Comparison of ENCODE assay signal across 8 cellular contexts in the genomic region with DNA sequence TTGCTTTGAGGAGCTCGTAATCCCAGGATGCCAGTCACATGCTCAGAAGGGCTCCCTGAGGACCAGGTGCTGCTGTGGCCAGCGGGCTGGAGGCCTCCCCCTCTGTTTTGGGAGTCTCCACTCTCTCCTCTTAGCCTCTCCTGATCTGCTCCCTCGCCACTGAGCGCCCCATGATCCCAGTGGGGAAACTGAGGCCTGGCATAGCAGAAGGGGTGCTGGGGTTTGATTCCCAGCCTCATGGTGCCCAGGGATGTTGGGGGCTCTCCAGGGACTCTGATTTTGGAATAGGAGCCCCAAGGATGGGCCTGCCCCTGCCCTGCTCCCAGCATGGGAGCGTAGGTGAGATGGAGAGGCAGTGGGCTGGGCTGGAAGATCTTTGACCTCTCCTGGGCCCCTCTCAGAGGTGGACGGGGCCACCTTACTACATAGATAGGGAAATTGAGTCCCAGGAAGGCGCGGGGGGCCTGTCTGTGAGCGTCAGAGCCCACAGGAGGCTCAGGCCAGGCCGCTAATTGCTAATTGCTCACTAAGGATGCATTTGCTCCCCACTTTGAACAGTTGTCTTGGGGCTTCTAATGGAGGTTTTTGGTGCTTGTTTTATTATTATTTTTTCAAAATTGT. TPM values are rescaled to one million over a fixed set of nuclear protein-coding genes. Genes with fewer than 3 reads are reported as not detected.
DNase-seq lines count a peak whose midpoint lies in the region; ATAC-seq and TF ChIP-seq lines count a peak whose summit lies in the region.

No MANE protein-coding gene starts in this region.

- ATAC-seq in central memory CD8-positive, alpha-beta T cell (replicated peaks; ENCODE audit: extremely low read depth, poor library complexity, severe bottlenecking) = no peak
- no peak for ATAC-seq in naive thymus-derived CD8-positive, alpha-beta T cell
- ATAC-seq in HG03025 (IDR thresholded peaks at IDR 0.05; ENCODE audit: low FRiP score, unreplicated experiment) = no peak

- H3K27me3 ChIP-seq in BLaER1 (no peaks in the 10 kb centered on the region), HL-60 (ENCODE audit: insufficient read depth, poor library complexity, severe bottlenecking) (no peaks in the 10 kb centered on the region)

- POLR2A ChIA-PET in naive thymus-derived CD8-positive, alpha-beta T cell (lab: Charles Lee) = interaction anchor here (1.3 to 15.0 kb wide), 4 partner anchors 9 to 61 kb away, joined by 4 to 238 read pairs (median 19); no protein-coding TSS in a partner anchor

- H3K36me3 Mint-ChIP-seq in central memory CD8-positive, alpha-beta T cell (ENCODE audit: insufficient read depth) = peaks cover 14% of the 10 kb centered on the region
- H3K36me3 Mint-ChIP-seq in naive thymus-derived CD8-positive, alpha-beta T cell = peaks cover 0 to 2% (median 0%) of the 10 kb centered on the region in 3 donors

- no peaks in the 10 kb centered on the region for H3K9me3 ChIP-seq in BLaER1

- no peaks in the 10 kb centered on the region for H3K9me3 Mint-ChIP-seq in central memory CD8-positive, alpha-beta T cell
- H3K9me3 Mint-ChIP-seq in naive thymus-derived CD8-positive, alpha-beta T cell = no peaks in the 10 kb centered on the region

- H3K27ac ChIP-seq in BLaER1 (peak overlapping the region; percentile 82), HL-60 (replicated peaks) (peak overlapping the region; percentile 77)

- peaks cover 97% of the 10 kb centered on the region for H3K4me1 ChIP-seq in BLaER1

- peak overlapping the region; percentile 49; the same call in 1 of the 2 replicates for H3K9ac ChIP-seq in BLaER1

- H3K4me3 Mint-ChIP-seq in central memory CD8-positive, alpha-beta T cell = peak overlapping the region; percentile 96
- H3K4me3 Mint-ChIP-seq in naive thymus-derived CD8-positive, alpha-beta T cell = peak overlapping the region; percentile 90 to 99 (median 96)

- DNase-seq in HL-60 (ENCODE audit: low read depth in 1 of 2, low spot score in 1 of 2) = no peak
- no peak for DNase-seq in central memory CD8-positive, alpha-beta T cell (ENCODE audit: low spot score in 2 of 2)
- DNase-seq in naive thymus-derived CD8-positive, alpha-beta T cell = no peak
- no peak for DNase-seq in stimulated activated naive CD4-positive, alpha-beta T cell treated with Interleukin-2 at 50 U/mL for 16 hours (lab: John Stamatoyannopoulos, UW)
- DNase-seq in DMS153 treated with DMSO at 0.1 percent for 48 hours (lab: John Stamatoyannopoulos, UW; ENCODE audit: unreplicated experiment) = no peak
- no peak for DNase-seq in NCI-H187 (lab: John Stamatoyannopoulos, UW)

- H3K36me3 ChIP-seq in BLaER1 = no peaks in the 10 kb centered on the region

- peaks cover 50% of the 10 kb centered on the region for H4K20me1 ChIP-seq in BLaER1

- H3K27me3 Mint-ChIP-seq in central memory CD8-positive, alpha-beta T cell = no peaks in the 10 kb centered on the region
- H3K27me3 Mint-ChIP-seq in naive thymus-derived CD8-positive, alpha-beta T cell = no peaks in the 10 kb centered on the region

- H3K27ac Mint-ChIP-seq in central memory CD8-positive, alpha-beta T cell (ENCODE audit: low read depth) = peak overlapping the region; percentile 89
- peak overlapping the region; percentile 71 to 99 (median 96) for H3K27ac Mint-ChIP-seq in naive thymus-derived CD8-positive, alpha-beta T cell

- TF ChIP-seq CTCF in HL-60 (IDR thresholded peaks at IDR 0.05; ENCODE audit: insufficient read depth, low read length) = no peak

- peak overlapping the region; percentile 98 for H3K4me2 ChIP-seq in BLaER1

- H3K4me3 ChIP-seq in BLaER1 (peak overlapping the region; percentile 46), HL-60 (replicated peaks; ENCODE audit: insufficient read depth, low read length) (no peak overlapping the region)

- H3K4me1 Mint-ChIP-seq in central memory CD8-positive, alpha-beta T cell = peaks cover 75% of the 10 kb centered on the region
- H3K4me1 Mint-ChIP-seq in naive thymus-derived CD8-positive, alpha-beta T cell = peaks cover 42 to 97% (median 76%) of the 10 kb centered on the region in 4 donors

RNA-seq across cellular contexts. Expression of a gene that starts 0.5 kb away (rescaled TPM):
- total RNA-seq in naive thymus-derived CD8-positive, alpha-beta T cell = 100 to 1,000 TPM; 133 to 135 TPM
- polyA plus RNA-seq in naive thymus-derived CD8-positive, alpha-beta T cell = 10 to 100 TPM; 60.1 to 72.8 (median 64.6) TPM
